In the genomic region with DNA sequence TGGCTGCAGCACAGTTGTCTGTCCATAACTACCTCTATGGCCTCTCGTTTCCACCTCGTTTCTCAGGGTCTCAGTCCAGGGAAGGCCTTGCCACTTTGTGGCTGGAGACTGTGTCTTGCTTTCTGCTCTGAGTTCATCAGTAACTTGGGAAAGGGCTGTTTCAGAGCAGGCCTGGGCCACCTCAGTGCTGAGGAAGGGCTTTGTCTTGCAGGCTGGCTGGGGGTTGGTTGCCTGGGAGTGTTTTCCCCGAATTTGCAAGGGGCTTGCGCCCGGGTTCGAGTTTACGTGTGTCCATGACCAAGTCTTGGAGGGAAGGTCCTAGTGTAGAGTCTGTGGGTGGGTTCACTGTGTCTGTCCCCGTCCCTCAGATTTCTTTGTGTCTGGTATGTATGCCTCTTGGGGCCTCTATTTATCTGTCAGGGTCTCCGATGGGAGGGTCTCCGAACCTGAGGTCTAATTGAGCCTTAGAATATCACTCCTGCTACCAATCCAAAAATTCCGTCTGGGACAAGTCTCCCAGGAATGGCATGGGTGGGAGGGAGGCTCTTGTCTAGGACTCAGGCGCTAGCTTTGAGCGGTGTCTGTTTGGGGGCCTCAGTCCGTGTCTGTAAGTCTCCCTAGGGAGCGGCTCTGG, we compare ENCODE assay signal across 7 cellular contexts. TPM values are rescaled to one million over a fixed set of nuclear protein-coding genes. Genes with fewer than 3 reads are reported as not detected.
DNase-seq lines count a peak whose midpoint lies in the region; ATAC-seq and TF ChIP-seq lines count a peak whose summit lies in the region.
"Had no signal": no experiment of that assay in that cellular context is flagged by ENCODE, and none has a peak within 500 bp of the region (broad histone marks: within the 10 kb centered on the region; RNA-seq: fewer than 3 reads in every experiment).

No MANE protein-coding gene starts in this region.

- no peaks in the 10 kb centered on the region for H3K36me3 ChIP-seq in iPS DF 6.9 (ENCODE audit: control insufficient read depth, insufficient read depth, low read length)
- H3K36me3 ChIP-seq in tibial artery: peaks cover 30 to 45% (median 36%) of the 10 kb centered on the region in 3 donors

- no peak overlapping the region for H3K27ac ChIP-seq in iPS DF 6.9 (ENCODE audit: low read length)
- peak overlapping the region; percentile 93 to 99 for H3K27ac ChIP-seq in tibial artery

- CTCF ChIA-PET in activated CD4-positive, alpha-beta T cell treated with anti-CD3 and anti-CD28 coated beads for 36 hours (lab: Charles Lee): interaction anchor here (0.7 kb wide), 1 partner anchor 10 kb away, joined by 3 read pairs; no protein-coding TSS in a partner anchor

- H3K4me3 Mint-ChIP-seq in activated CD4-positive, alpha-beta T cell treated with anti-CD3 and anti-CD28 coated beads for 36 hours: no peak overlapping the region

- ATAC-seq in activated CD4-positive, alpha-beta T cell treated with anti-CD3 and anti-CD28 coated beads for 36 hours: no peak

- H3K9me3 ChIP-seq in iPS DF 6.9 (ENCODE audit: control insufficient read depth, insufficient read depth, low read length) (no peaks in the 10 kb centered on the region), tibial artery (no peaks in the 10 kb centered on the region)

- peak overlapping the region; percentile 2 for H3K27ac Mint-ChIP-seq in activated CD4-positive, alpha-beta T cell treated with anti-CD3 and anti-CD28 coated beads for 36 hours

- intact Hi-C loops in activated CD4-positive, alpha-beta T cell treated with anti-CD3 and anti-CD28 coated beads for 36 hours (cut with DNase I, micrococcal nuclease): no loop called here
- intact Hi-C loops in tibial artery (cut with DNase I; ENCODE audit: low total_unique reads): no loop called here

- no peaks in the 10 kb centered on the region for H3K9me3 Mint-ChIP-seq in activated CD4-positive, alpha-beta T cell treated with anti-CD3 and anti-CD28 coated beads for 36 hours (ENCODE audit: low read depth)

- peaks cover 5% of the 10 kb centered on the region for H3K36me3 Mint-ChIP-seq in activated CD4-positive, alpha-beta T cell treated with anti-CD3 and anti-CD28 coated beads for 36 hours (ENCODE audit: low read depth)

- peaks cover 20% of the 10 kb centered on the region for H3K4me1 Mint-ChIP-seq in activated CD4-positive, alpha-beta T cell treated with anti-CD3 and anti-CD28 coated beads for 36 hours

- peak overlapping the region; percentile 49; the same call in 1 of the 2 replicates for H3K4me3 ChIP-seq in iPS DF 6.9 (ENCODE audit: low read length)
- peak overlapping the region; percentile 72 to 84 for H3K4me3 ChIP-seq in tibial artery

- POLR2A ChIA-PET in activated CD4-positive, alpha-beta T cell treated with anti-CD3 and anti-CD28 coated beads for 36 hours (lab: Charles Lee): no interaction called here

- H3K27me3 Mint-ChIP-seq in activated CD4-positive, alpha-beta T cell treated with anti-CD3 and anti-CD28 coated beads for 36 hours: peaks cover 18% of the 10 kb centered on the region

- H3K4me1 ChIP-seq in iPS DF 6.9 (ENCODE audit: control insufficient read depth, insufficient read depth, low read length): no peaks in the 10 kb centered on the region
- H3K4me1 ChIP-seq in tibial artery: peaks cover 0 to 30% (median 24%) of the 10 kb centered on the region in 4 donors

- no peak for DNase-seq in activated CD4-positive, alpha-beta T cell treated with anti-CD3 and anti-CD28 coated beads for 36 hours
- no peak for DNase-seq in activated CD4-positive, alpha-beta T cell treated with anti-CD3 and anti-CD28 coated beads for 4 hours
- no peak for DNase-seq in iPS DF 6.9 (ENCODE audit: low read depth, low spot score)
- DNase-seq in tibial artery: no peak
- DNase-seq in cerebellum (ENCODE audit: low spot score): no peak
- DNase-seq in CD1c-positive myeloid dendritic cell (ENCODE audit: extremely low spot score): no peak
- DNase-seq: NCI-H774 had no signal

- H3K27me3 ChIP-seq in iPS DF 6.9 (ENCODE audit: control insufficient read depth, insufficient read depth, low read length): peaks cover 1% of the 10 kb centered on the region; the same call in 1 of the 2 replicates
- no peaks in the 10 kb centered on the region for H3K27me3 ChIP-seq in tibial artery

- no CpG with 5 or more reads among the region's 15 CpGs for WGBS in iPS DF 6.9 (ENCODE audit: insufficient coverage, insufficient read length)

- TF ChIP-seq CTCF in tibial artery (IDR thresholded peaks at IDR 0.05): no peak

RNA-seq across cellular contexts. Expression of gene TGFB1I1, which starts 0.6 kb away (rescaled TPM):
- total RNA-seq in activated CD4-positive, alpha-beta T cell treated with anti-CD3 and anti-CD28 coated beads for 36 hours: 1 to 10 TPM in 1 of 2 experiments, under 1 TPM in 1; 0.80 to 1.1 TPM
- total RNA-seq in cerebellum: 4.4 TPM

RNA-seq across cellular contexts. Expression of gene SLC5A2, which starts 11.6 kb away (rescaled TPM):
- under 1 TPM; 0.11 TPM for total RNA-seq in activated CD4-positive, alpha-beta T cell treated with anti-CD3 and anti-CD28 coated beads for 36 hours
- 1.1 TPM for total RNA-seq in cerebellum

RNA-seq across cellular contexts. Expression of gene ARMC5, which starts 12.1 kb away (rescaled TPM):
- 1 to 10 TPM; 7.0 to 7.9 TPM for total RNA-seq in activated CD4-positive, alpha-beta T cell treated with anti-CD3 and anti-CD28 coated beads for 36 hours
- total RNA-seq in cerebellum: 5.3 TPM

RNA-seq across cellular contexts. Expression of gene ZNF843, which starts 28.8 kb away (rescaled TPM):
- under 1 TPM; 0.16 to 0.18 TPM for total RNA-seq in activated CD4-positive, alpha-beta T cell treated with anti-CD3 and anti-CD28 coated beads for 36 hours
- total RNA-seq in cerebellum: 2.0 TPM

RNA-seq across cellular contexts. Expression of gene RUSF1, which starts 36.8 kb away (rescaled TPM):
- total RNA-seq in activated CD4-positive, alpha-beta T cell treated with anti-CD3 and anti-CD28 coated beads for 36 hours: 10 to 100 TPM; 36.3 to 37.7 TPM
- total RNA-seq in cerebellum: 48.4 TPM
